17 cellular contexts compared by ENCODE assay signal in genomic region chr1:236543065-236543669, GRCh38. TPM values are rescaled to one million over a fixed set of nuclear protein-coding genes. Genes with fewer than 3 reads are reported as not detected.
DNase-seq lines count a peak whose midpoint lies in the region; ATAC-seq, FAIRE-seq and TF ChIP-seq lines count a peak whose summit lies in the region.
"Had no signal": no experiment of that assay in that cellular context is flagged by ENCODE, and none has a peak within 500 bp of the region (broad histone marks: within the 10 kb centered on the region; RNA-seq: fewer than 3 reads in every experiment).

No MANE protein-coding gene starts in this region.

- no TSS peak for BruUV-seq in OCI-LY7 (replicated peaks; lab: Mats Ljungman, UMichigan)

- H3K4me1 Mint-ChIP-seq in activated naive CD4-positive, alpha-beta T cell treated with anti-CD3 and anti-CD28 coated beads, Interleukin-2, amount 10 ng/mL, durations not matched to agents 7 days and 5 days, result peaks cover 24% of the 10 kb centered on the region

- H3K9me2 ChIP-seq in OCI-LY7 (ENCODE audit: insufficient read depth, low read length), result no peaks in the 10 kb centered on the region

- no peaks in the 10 kb centered on the region for H3K79me2 ChIP-seq in OCI-LY7 (ENCODE audit: insufficient read depth, low read depth, low read length)

- CTCF ChIA-PET in activated naive CD4-positive, alpha-beta T cell treated with anti-CD3 and anti-CD28 coated beads, Interleukin-2, amount 10 ng/mL, durations not matched to agents 7 days and 5 days (lab: Charles Lee), result interaction anchor here (0.6 kb wide), 1 partner anchor 92 kb away, joined by 4 read pairs; no protein-coding TSS in a partner anchor
- CTCF ChIA-PET in OCI-LY7 (lab: Charles Lee; ENCODE audit: unreplicated experiment), result no interaction called here

- H3K4me3 Mint-ChIP-seq in activated naive CD4-positive, alpha-beta T cell treated with anti-CD3 and anti-CD28 coated beads, Interleukin-2, amount 10 ng/mL, durations not matched to agents 7 days and 5 days, result no peak overlapping the region

- peaks cover 33 to 65% of the 10 kb centered on the region in 2 donors for H3K36me3 Mint-ChIP-seq in activated naive CD4-positive, alpha-beta T cell treated with anti-CD3 and anti-CD28 coated beads, Interleukin-2, amount 50 U/mL, for 72 hours
- peaks cover 81% of the 10 kb centered on the region for H3K36me3 Mint-ChIP-seq in activated naive CD4-positive, alpha-beta T cell treated with anti-CD3 and anti-CD28 coated beads, Interleukin-2, amount 10 ng/mL, durations not matched to agents 7 days and 5 days

- no peaks in the 10 kb centered on the region for H3K9me3 ChIP-seq in OCI-LY7 (ENCODE audit: low read length)
- H3K9me3 ChIP-seq: mucosa of descending colon, prostate gland, uterus had no signal

- H2AFZ ChIP-seq in OCI-LY7 (ENCODE audit: low read length), result no peak overlapping the region

- POLR2A ChIA-PET in OCI-LY7 (lab: Charles Lee), result interaction anchor here (1.3 kb wide), 1 partner anchor 9 kb away, joined by 3 read pairs; no protein-coding TSS in a partner anchor

- H3K27ac ChIP-seq in OCI-LY7 (ENCODE audit: low read depth, low read length, poor library complexity, severe bottlenecking), result no peak overlapping the region
- H3K27ac ChIP-seq: prostate gland, uterus had no signal

- H3K9me3 Mint-ChIP-seq in activated naive CD4-positive, alpha-beta T cell treated with anti-CD3 and anti-CD28 coated beads, Interleukin-2, amount 50 U/mL, for 72 hours, result no peaks in the 10 kb centered on the region
- H3K9me3 Mint-ChIP-seq in activated naive CD4-positive, alpha-beta T cell treated with anti-CD3 and anti-CD28 coated beads, Interleukin-2, amount 10 ng/mL, durations not matched to agents 7 days and 5 days, result no peaks in the 10 kb centered on the region

- intact Hi-C loops in OCI-LY7 (cut with micrococcal nuclease; ENCODE audit: unreplicated experiment), result no loop called here

- TF ChIP-seq CTCF in OCI-LY7 (conservative IDR thresholded peaks at IDR 0.05; ENCODE audit: low read length) (peak; percentile 28; the same call in 1 of the 2 replicates), fibroblast of the aortic adventitia (IDR thresholded peaks at IDR 0.05; ENCODE audit: insufficient read depth, low read length) (peak; percentile 11)

- H3K4me3 ChIP-seq in OCI-LY7 (ENCODE audit: low read depth, low read length, poor library complexity, severe bottlenecking) (no peak overlapping the region), fibroblast of the aortic adventitia (ENCODE audit: low read depth, low read length) (no peak overlapping the region)
- H3K4me3 ChIP-seq: mucosa of descending colon, prostate gland, uterus had no signal

- peak in 1 of 2 donors; percentile 27 for ATAC-seq in activated naive CD4-positive, alpha-beta T cell treated with anti-CD3 and anti-CD28 coated beads, Interleukin-2, amount 50 U/mL, for 72 hours
- peak; percentile 36 for ATAC-seq in stimulated activated naive CD8-positive, alpha-beta T cell treated with anti-CD3 and anti-CD28 coated beads, Interleukin-15, Interleukin-2, amounts not matched to agents 100 U/mL and 50 U/mL, for 24 hours
- no peak for ATAC-seq in HG02763 (IDR thresholded peaks at IDR 0.05; ENCODE audit: unreplicated experiment)
- ATAC-seq: mucosa of descending colon had no signal

- H3K27ac Mint-ChIP-seq in activated naive CD4-positive, alpha-beta T cell treated with anti-CD3 and anti-CD28 coated beads, Interleukin-2, amount 50 U/mL, for 72 hours, result peak overlapping the region; percentile 22 to 41
- no peak overlapping the region for H3K27ac Mint-ChIP-seq in activated naive CD4-positive, alpha-beta T cell treated with anti-CD3 and anti-CD28 coated beads, Interleukin-2, amount 10 ng/mL, durations not matched to agents 7 days and 5 days

- H3K4me1 ChIP-seq in OCI-LY7 (ENCODE audit: insufficient read depth, low read length, poor library complexity, severe bottlenecking), result no peaks in the 10 kb centered on the region
- H3K4me1 ChIP-seq: prostate gland, uterus had no signal

- no peak overlapping the region for H3K4me2 ChIP-seq in OCI-LY7 (ENCODE audit: low read length)

- peaks cover 56% of the 10 kb centered on the region for H3K36me3 ChIP-seq in OCI-LY7 (ENCODE audit: insufficient read depth, low read length)
- H3K36me3 ChIP-seq: uterus had no signal

- no peaks in the 10 kb centered on the region; the same call in 1 of the 2 replicates for H4K20me1 ChIP-seq in OCI-LY7 (ENCODE audit: insufficient read depth, low read length)

- no peak for FAIRE-seq in urothelium cell line (lab: Jason Lieb, UNC)
- no peak for FAIRE-seq in frontal cortex (lab: Jason Lieb, UNC)

- DNase-seq in activated naive CD4-positive, alpha-beta T cell treated with anti-CD3 and anti-CD28 coated beads, Interleukin-2, amount 50 U/mL, for 72 hours (ENCODE audit: low spot score in 2 of 2), result no peak
- DNase-seq in activated naive CD4-positive, alpha-beta T cell treated with anti-CD3 and anti-CD28 coated beads, Interleukin-2, amount 10 ng/mL, durations not matched to agents 7 days and 5 days, result no peak
- DNase-seq in OCI-LY7 (ENCODE audit: low spot score) (no peak), fibroblast of the aortic adventitia (ENCODE audit: low read depth) (no peak), urothelium cell line (ENCODE audit: low spot score) (no peak), frontal cortex (ENCODE audit: low spot score in 2 of 2) (no peak)
- no peak for DNase-seq in stimulated activated naive CD8-positive, alpha-beta T cell treated with anti-CD3 and anti-CD28 coated beads, Interleukin-15, Interleukin-2, amounts not matched to agents 100 U/mL and 50 U/mL, for 24 hours
- DNase-seq: activated CD4-positive, alpha-beta T cell treated with anti-CD3 and anti-CD28 coated beads for 48 hours; cerebellar nuclear complex; erythroblast; Karpas-422; mucosa of descending colon; NCI-H2081 treated with DMSO at 0.1 percent for 48 hours; stimulated activated CD8-positive, alpha-beta memory T cell treated with anti-CD3 and anti-CD28 coated beads, Interleukin-4, amount 100 ng/mL, for 48 hours; uterus had no signal

- H3K27me3 Mint-ChIP-seq in activated naive CD4-positive, alpha-beta T cell treated with anti-CD3 and anti-CD28 coated beads, Interleukin-2, amount 10 ng/mL, durations not matched to agents 7 days and 5 days, result no peaks in the 10 kb centered on the region

RNA-seq across cellular contexts. Expression of gene LGALS8, which starts 19.4 kb away (rescaled TPM):
- 100 to 1,000 TPM; 132 to 156 TPM for total RNA-seq in activated naive CD4-positive, alpha-beta T cell treated with anti-CD3 and anti-CD28 coated beads, Interleukin-2, amount 50 U/mL, for 72 hours
- total RNA-seq in OCI-LY7 (2014; rRNA removed; shearing (Covaris generic)), result not detected in 2 replicates
- total RNA-seq in OCI-LY7 (2022) (not detected in 2 replicates), fibroblast of the aortic adventitia (ENCODE audit: low replicate concordance) (58.4 and 64.8 TPM in 2 replicates), frontal cortex (66.0 TPM)

Comparison
In these comparisons a context has a peak if more than half of its experiments do, and no peak if none do; other contexts are left out.
1. RNA of gene LGALS8, which starts 19.4 kb away (total RNA-seq): 132 to 156 TPM in activated naive CD4-positive, alpha-beta T cell treated with anti-CD3 and anti-CD28 coated beads, Interleukin-2, amount 50 U/mL, for 72 hours, 66.0 TPM in frontal cortex (single experiment) and 58.4 to 64.8 TPM in fibroblast of the aortic adventitia; not detected in OCI-LY7; every median in the first group is over 10 times any median in the second.